11 cellular contexts compared by ENCODE assay signal in the genomic region with DNA sequence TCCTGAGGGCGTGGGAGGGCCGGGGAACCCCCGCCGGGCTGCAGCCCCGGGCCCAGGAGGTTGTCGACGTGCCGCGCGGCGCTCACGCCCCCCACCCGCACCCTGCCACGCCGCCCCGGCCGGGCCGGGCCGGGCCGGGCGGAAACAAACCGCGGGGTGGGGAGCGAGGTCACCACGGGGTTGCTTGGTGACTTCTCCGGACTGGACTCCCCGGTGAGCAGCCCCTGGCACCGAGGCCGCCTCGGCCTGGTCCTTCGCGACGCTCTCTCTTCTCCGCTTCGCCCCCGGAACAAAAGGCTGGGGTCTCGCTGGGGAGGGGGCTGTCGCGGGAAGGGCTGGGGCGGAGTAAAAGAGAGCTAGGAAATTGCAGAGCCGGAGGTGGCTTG. TPM values are rescaled to one million over a fixed set of nuclear protein-coding genes. Genes with fewer than 3 reads are reported as not detected.
DNase-seq lines count a peak whose midpoint lies in the region; FAIRE-seq and TF ChIP-seq lines count a peak whose summit lies in the region.
"Had no signal": no experiment of that assay in that cellular context is flagged by ENCODE, and none has a peak within 500 bp of the region (broad histone marks: within the 10 kb centered on the region; RNA-seq: fewer than 3 reads in every experiment).

No MANE protein-coding gene starts in this region.

- TF ChIP-seq CTCF in ascending aorta (IDR thresholded peaks at IDR 0.05): no peak
- no peak for TF ChIP-seq CTCF in keratinocyte (optimal IDR thresholded peaks at IDR 0.05 in 1 of 3, IDR thresholded peaks at IDR 0.05 in 1 of 3, conservative IDR thresholded peaks at IDR 0.05 in 1 of 3; ENCODE audit: extremely low read depth in 1 of 3, insufficient read depth in 2 of 3, low read length in 3 of 3)
- no peak for TF ChIP-seq CTCF in GM13977 (IDR thresholded peaks at IDR 0.05; ENCODE audit: extremely low read depth, insufficient read depth, missing control alignments)

- peak overlapping the region; percentile 56 for H3K4me2 ChIP-seq in keratinocyte (ENCODE audit: control insufficient read depth, extremely low read depth, insufficient read depth, low read depth, low read length)
- H3K4me2 ChIP-seq in skeletal muscle satellite cell (ENCODE audit: low read length): peak overlapping the region; percentile 82

- H3K79me2 ChIP-seq in keratinocyte (ENCODE audit: control insufficient read depth, insufficient read depth, low read length): no peaks in the 10 kb centered on the region

- H3K9ac ChIP-seq in keratinocyte (ENCODE audit: control insufficient read depth, extremely low read depth, insufficient read depth, low read length) (no peak overlapping the region), skeletal muscle satellite cell (ENCODE audit: low read depth, low read length) (no peak overlapping the region)

- intact Hi-C loops in ascending aorta (cut with DNase I): no loop called here

- H4K20me1 ChIP-seq in keratinocyte (ENCODE audit: control insufficient read depth, extremely low read depth, insufficient read depth, low read length): peaks cover 3% of the 10 kb centered on the region

- H3K4me1 ChIP-seq in HAP-1 (peaks cover 32% of the 10 kb centered on the region), ascending aorta (no peaks in the 10 kb centered on the region), keratinocyte (ENCODE audit: control insufficient read depth, extremely low read depth, insufficient read depth, low read length) (no peaks in the 10 kb centered on the region), skeletal muscle satellite cell (ENCODE audit: control insufficient read depth, insufficient read depth, low read length) (peaks cover 8% of the 10 kb centered on the region)

- in situ Hi-C loops in HAP-1 (cut with MboI; ENCODE audit: low sequenced_read_pairs): no loop called here
- in situ Hi-C loops in GM13977 (cut with MboI; ENCODE audit: low pct_unique_long_range_greater_than_20kb, low sequenced_read_pairs, unreplicated experiment): no loop called here

- H3K4me3 ChIP-seq in HAP-1: peak overlapping the region; percentile 53
- peak overlapping the region; percentile 60 to 74 for H3K4me3 ChIP-seq in ascending aorta
- peak overlapping the region in 2 of 3 experiments; percentile 10 to 27 for H3K4me3 ChIP-seq in keratinocyte (ENCODE audit: control insufficient read depth in 2 of 3, extremely low read depth in 1 of 3, insufficient read depth in 2 of 3, low read depth in 1 of 3, low read length in 3 of 3)
- peak overlapping the region; percentile 62 for H3K4me3 ChIP-seq in skeletal muscle satellite cell (ENCODE audit: low read length)

- H3K27ac ChIP-seq in ascending aorta (no peak overlapping the region), keratinocyte (ENCODE audit: control insufficient read depth, insufficient read depth, low read length) (no peak overlapping the region)

- dilution Hi-C loops in keratinocyte (cut with MboI; ENCODE audit: extremely low pct_ligation_motif_present, low sequenced_read_pairs): no loop called here

- H3K9me3 ChIP-seq in HAP-1 (no peaks in the 10 kb centered on the region), ascending aorta (no peaks in the 10 kb centered on the region), keratinocyte (ENCODE audit: control insufficient read depth, low read depth, low read length) (no peaks in the 10 kb centered on the region), skeletal muscle satellite cell (replicated peaks; ENCODE audit: low read length) (no peaks in the 10 kb centered on the region)

- H3K9me1 ChIP-seq in keratinocyte (ENCODE audit: control insufficient read depth, extremely low read depth, insufficient read depth, low read length): no peaks in the 10 kb centered on the region

- H3K27me3 ChIP-seq in HAP-1 (ENCODE audit: low read depth) (no peaks in the 10 kb centered on the region), ascending aorta (no peaks in the 10 kb centered on the region), keratinocyte (ENCODE audit: control insufficient read depth, extremely low read depth, insufficient read depth, low read length) (peaks cover 72% of the 10 kb centered on the region), skeletal muscle satellite cell (ENCODE audit: control insufficient read depth, insufficient read depth, low read length) (peaks cover 93% of the 10 kb centered on the region)

- peak in 1 of 2 experiments; percentile 27 for DNase-seq in HAP-1 (ENCODE audit: low spot score in 2 of 2)
- DNase-seq in ascending aorta (ENCODE audit: low spot score in 2 of 2): no peak
- DNase-seq in keratinocyte (ENCODE audit: low read depth, low spot score): no peak
- DNase-seq in GM13977 (ENCODE audit: low spot score): no peak
- DNase-seq in globus pallidus (ENCODE audit: low spot score): no peak
- DNase-seq in HPDE6-E6E7 (ENCODE audit: extremely low spot score): no peak
- DNase-seq in occipital lobe (lab: John Stamatoyannopoulos, UW): no peak
- DNase-seq: activated CD4-positive, alpha-beta T cell treated with anti-CD3 and anti-CD28 coated beads, Interleukin-2, amount 50 U/mL, for 1 hour; effector CD8-positive, alpha-beta T cell had no signal

- no peak overlapping the region for H2AFZ ChIP-seq in keratinocyte (ENCODE audit: control insufficient read depth, low read length)

- no peaks in the 10 kb centered on the region for H3K36me3 ChIP-seq in HAP-1 (replicated peaks)
- no peaks in the 10 kb centered on the region for H3K36me3 ChIP-seq in ascending aorta
- H3K36me3 ChIP-seq in keratinocyte (ENCODE audit: control insufficient read depth in 2 of 2, extremely low read depth in 1 of 2, insufficient read depth in 2 of 2, low read length in 2 of 2): no peaks in the 10 kb centered on the region
- no peaks in the 10 kb centered on the region for H3K36me3 ChIP-seq in skeletal muscle satellite cell (ENCODE audit: insufficient read depth, low read length)

- no peak for FAIRE-seq in keratinocyte (lab: Jason Lieb, UNC)
- FAIRE-seq: G401.6 had no signal

RNA-seq across cellular contexts. Expression of gene WIPF3, which starts 0.5 kb away (rescaled TPM):
- total RNA-seq in ascending aorta: 4.6 TPM
- 0.04 to 0.11 TPM (median 0.04 TPM) in 3 replicates for polyA plus RNA-seq in keratinocyte
- not detected for polyA plus RNA-seq in keratinocyte (2011; ENCODE audit: low read depth)
- 0.03 and 0.04 TPM in 2 replicates for polyA plus RNA-seq in keratinocyte (2011; cell fraction: cytosol; rRNA removed)
- 0.08 TPM in 1 of 2 replicates, not detected in the other for polyA plus RNA-seq in keratinocyte (2011; cell fraction: nucleus; rRNA removed)
- polyA plus RNA-seq in keratinocyte (2012; ENCODE audit: low replicate concordance): 0.09 TPM in 1 of 2 replicates, not detected in the other
- 0.06 to 0.07 TPM in 2 of 3 replicates, not detected in the other for polyA minus RNA-seq in keratinocyte
- not detected for polyA minus RNA-seq in keratinocyte (2011; cell fraction: cytosol; rRNA and poly(A)+ RNA removed)
- polyA minus RNA-seq in keratinocyte (2011; cell fraction: nucleus; rRNA and poly(A)+ RNA removed): not detected in 2 replicates
- total RNA-seq in skeletal muscle satellite cell (2012; rRNA removed): under 0.01 TPM in 1 of 2 replicates, not detected in the other
- 5.6 TPM for total RNA-seq in occipital lobe
